8 cellular contexts compared by ENCODE assay signal in the genomic region with DNA sequence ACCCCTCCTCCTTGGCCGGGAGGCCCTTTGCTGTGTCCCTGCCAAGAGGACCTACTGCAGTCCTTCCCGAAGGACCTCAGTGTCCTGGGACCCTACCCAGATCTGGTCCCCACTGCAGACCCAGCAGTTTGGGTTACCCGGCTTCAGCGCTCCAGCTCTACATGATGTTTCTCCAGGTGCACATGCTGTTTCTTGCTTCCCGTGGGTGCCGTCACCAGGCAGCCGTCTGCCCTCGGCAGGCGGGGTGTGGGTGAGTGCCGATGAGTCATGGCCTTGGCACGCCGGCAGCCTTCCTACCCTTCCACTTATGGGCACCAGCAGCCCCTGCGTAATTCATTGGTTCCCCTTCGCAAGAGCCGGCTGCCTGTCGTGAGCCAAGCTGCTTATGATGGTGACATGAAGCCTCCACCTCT.
A peak's percentile ranks its signal among the peaks of the same experiment; 100 is the strongest.
DNase-seq lines count a peak whose midpoint lies in the region; ATAC-seq, FAIRE-seq and TF ChIP-seq lines count a peak whose summit lies in the region.

No MANE protein-coding gene starts in this region.

- POLR2A ChIA-PET in GM12878 (lab: Charles Lee) = interaction anchor here (0.6 to 1.1 kb wide), 3 partner anchors 98 to 138 kb away, joined by 3 to 4 read pairs (median 4); no protein-coding TSS in a partner anchor

- ATAC-seq in Right ventricle myocardium superior (ENCODE audit: poor library complexity) = peak; percentile 23
- ATAC-seq in GM12878 = no peak
- ATAC-seq in left lobe of liver = peak; percentile 2

- H4K20me1 ChIP-seq in GM12878 (ENCODE audit: control insufficient read depth, insufficient read depth) = no peaks in the 10 kb centered on the region
- H4K20me1 ChIP-seq in neural progenitor cell (ENCODE audit: low read depth) = peaks cover 9% of the 10 kb centered on the region

- H3K4me3 Mint-ChIP-seq in neural progenitor cell = no peak overlapping the region

- SMC1A ChIA-PET in GM12878 (lab: Charles Lee; ENCODE audit: uncharacterized antibody, unreplicated experiment) = interaction anchor here (0.7 to 3.1 kb wide), 25 partner anchors 8 to 326 kb away, joined by 3 to 57 read pairs (median 4); a partner anchor contains a TSS

- no peak for TF ChIP-seq POLR2A in GM12878 (IDR thresholded peaks at IDR 0.05; ENCODE audit: low read depth, low read length)
- peak in 1 of 2 donors; percentile 11 for TF ChIP-seq POLR2A in uterus (IDR thresholded peaks at IDR 0.05)

- 0 out of 2 replicates have a peak overlapping the region, but pooled peaks have one; percentile 28 for H3K4me2 ChIP-seq in GM12878 (ENCODE audit: control insufficient read depth, insufficient read depth)
- no peak overlapping the region for H3K4me2 ChIP-seq in neural progenitor cell

- no peaks in the 10 kb centered on the region for H3K9me3 ChIP-seq in GM12878 (replicated peaks; ENCODE audit: control insufficient read depth, insufficient read depth, low read length)
- no peaks in the 10 kb centered on the region for H3K9me3 ChIP-seq in uterus
- H3K9me3 ChIP-seq in neural progenitor cell (ENCODE audit: low read depth) = no peaks in the 10 kb centered on the region

- peaks cover 11% of the 10 kb centered on the region for H3K4me1 ChIP-seq in GM12878 (ENCODE audit: control insufficient read depth, insufficient read depth, low read length)
- H3K4me1 ChIP-seq in uterus = no peaks in the 10 kb centered on the region
- peaks cover 2% of the 10 kb centered on the region for H3K4me1 ChIP-seq in neural progenitor cell

- TF ChIP-seq EP300 in GM12878 (IDR thresholded peaks at IDR 0.05; ENCODE audit: borderline replicate concordance in 1 of 2, control insufficient read depth in 1 of 2, low read depth in 2 of 2, low read length in 2 of 2) = no peak

- H3K36me3 Mint-ChIP-seq in neural progenitor cell = peaks cover 13% of the 10 kb centered on the region

- peaks cover 4% of the 10 kb centered on the region for H3K27me3 Mint-ChIP-seq in neural progenitor cell (ENCODE audit: insufficient read depth, low read depth)

- intact Hi-C loops in Right ventricle myocardium superior (cut with DNase I) = loop anchor here (2.0 to 10.0 kb wide), 2 partner anchors 105 to 327 kb away; no protein-coding TSS in a partner anchor
- intact Hi-C loops in cardiac septum (cut with DNase I) = loop anchor here (10.0 kb wide), 1 partner anchor 327 kb away; no protein-coding TSS in a partner anchor
- intact Hi-C loops in GM12878 (cut with micrococcal nuclease; ENCODE audit: unreplicated experiment) = no loop called here
- intact Hi-C loops in uterus (cut with DNase I; ENCODE audit: low total_unique reads) = no loop called here

- CTCF ChIA-PET in GM12878 (lab: Yijun Ruan, JAX) = interaction anchor here (0.7 to 5.3 kb wide), 33 partner anchors 11 to 323 kb away, joined by 3 to 209 read pairs (median 6); a partner anchor contains a TSS

- no peak overlapping the region for H3K27ac ChIP-seq in GM12878 (ENCODE audit: control insufficient read depth, insufficient read depth)
- peak overlapping the region; percentile 53 to 61 for H3K27ac ChIP-seq in uterus
- H3K27ac ChIP-seq in neural progenitor cell = no peak overlapping the region

- TF ChIP-seq RAD21 in GM12878 (IDR thresholded peaks at IDR 0.05; ENCODE audit: insufficient read depth, low read depth, low read length) = no peak

- peak; percentile 66 for DNase-seq in Right ventricle myocardium superior
- no peak for DNase-seq in cardiac septum (ENCODE audit: low spot score)
- DNase-seq in GM12878 (ENCODE audit: low read depth, low spot score) = no peak
- DNase-seq in left lobe of liver (ENCODE audit: low spot score) = no peak
- peak; percentile 72 to 74 for DNase-seq in uterus
- no peak for DNase-seq in NCI-H524 treated with DMSO at 0.1 percent for 48 hours (lab: John Stamatoyannopoulos, UW)
- no peak for DNase-seq in T-helper 2 cell
- DNase-seq in neural progenitor cell (ENCODE audit: low spot score) = no peak

- FAIRE-seq in GM12878 (lab: Jason Lieb, UNC) = no peak

- no peaks in the 10 kb centered on the region for H3K27me3 ChIP-seq in GM12878 (replicated peaks in 1 of 2; ENCODE audit: control insufficient read depth in 2 of 2, insufficient read depth in 2 of 2, low read length in 1 of 2)
- H3K27me3 ChIP-seq in uterus = no peaks in the 10 kb centered on the region
- H3K27me3 ChIP-seq in neural progenitor cell = no peaks in the 10 kb centered on the region

- in situ Hi-C loops in GM12878 (cut with MboI) = loop anchor here (5.0 to 25.0 kb wide), 2 partner anchors 315 to 470 kb away; no protein-coding TSS in a partner anchor

- no peaks in the 10 kb centered on the region for H3F3A ChIP-seq in neural progenitor cell (ENCODE audit: low read depth)

- H3K36me3 ChIP-seq in GM12878 (ENCODE audit: control insufficient read depth in 2 of 2, insufficient read depth in 2 of 2, low read length in 1 of 2) (peaks cover 4 to 24% of the 10 kb centered on the region in 2 experiments; a peak in 3 of 4 replicates), uterus (no peaks in the 10 kb centered on the region), neural progenitor cell (no peaks in the 10 kb centered on the region)

- RAD21 ChIA-PET in GM12878 (lab: Charles Lee; ENCODE audit: unreplicated experiment) = interaction anchor here (0.7 to 6.0 kb wide), 26 partner anchors 8 to 1098 kb away, joined by 3 to 167 read pairs (median 4); a partner anchor contains a TSS

- 55% methylated on average over 15 of the region's 16 CpGs for WGBS in GM12878 (ENCODE audit: insufficient coverage, insufficient replicate concordance, low lambda C conversion rate, missing lambda C conversion rate)

- no peaks in the 10 kb centered on the region for H3K9me3 Mint-ChIP-seq in neural progenitor cell

- no peak overlapping the region for H3K27ac Mint-ChIP-seq in neural progenitor cell

- H3K4me1 Mint-ChIP-seq in neural progenitor cell = peaks cover 3% of the 10 kb centered on the region

- no TSS peak for BruUV-seq in GM12878 (replicated peaks; lab: Mats Ljungman, UMichigan)

- no peak; a peak in 2 of 6 replicates for TF ChIP-seq CTCF in GM12878 (IDR thresholded peaks at IDR 0.05 in 2 of 3, conservative IDR thresholded peaks at IDR 0.05 in 1 of 3; ENCODE audit: control insufficient read depth in 2 of 3, extremely low read depth in 1 of 3, insufficient read depth in 1 of 3, low read depth in 3 of 3, low read length in 3 of 3)
- peak in 1 of 4 experiments; percentile 2 for TF ChIP-seq CTCF in uterus (IDR thresholded peaks at IDR 0.05)
- no peak for TF ChIP-seq CTCF in neural progenitor cell (IDR thresholded peaks at IDR 0.05)

- H3K9ac ChIP-seq in GM12878 (ENCODE audit: control insufficient read depth, insufficient read depth, low read length) = no peak overlapping the region
- H3K9ac ChIP-seq in neural progenitor cell = no peak overlapping the region

- H2AFZ ChIP-seq in GM12878 (ENCODE audit: control insufficient read depth, low read depth, low read length) = no peak overlapping the region
- H2AFZ ChIP-seq in neural progenitor cell (replicated peaks) = no peak overlapping the region

- H3K4me3 ChIP-seq in GM12878 (no peak overlapping the region), uterus (no peak overlapping the region), neural progenitor cell (no peak overlapping the region)

- no peaks in the 10 kb centered on the region for H3K79me2 ChIP-seq in GM12878 (ENCODE audit: control insufficient read depth, insufficient read depth, low read length)
- H3K79me2 ChIP-seq in neural progenitor cell (ENCODE audit: low read depth) = no peaks in the 10 kb centered on the region

TF ChIP-seq in GM12878, 131 proteins besides CTCF, POLR2A, EP300 and RAD21:
- 0 out of 2 replicates have a peak, but pooled peaks have one; percentile 1 for TF ChIP-seq RB1 (IDR thresholded peaks at IDR 0.05; ENCODE audit: borderline replicate concordance)
- TF ChIP-seq HDAC6 (IDR thresholded peaks at IDR 0.05; ENCODE audit: unreplicated experiment) = no peak
- no peak for TF ChIP-seq HDAC2 (IDR thresholded peaks at IDR 0.05)
TF ChIP-seq in GM12878: peak in this region for 1.

Comparison
In these comparisons a context has a peak if more than half of its experiments do, and no peak if none do; other contexts are left out.
1. DNase-seq: peak in Right ventricle myocardium superior (single experiment) and uterus (2 of 2); none in cardiac septum (single experiment), GM12878 (single experiment), left lobe of liver (single experiment), NCI-H524 treated with DMSO at 0.1 percent for 48 hours (single experiment), T-helper 2 cell (0 of 5) and neural progenitor cell (single experiment).
2. H3K27ac ChIP-seq: peak in uterus (2 of 2); none in GM12878 (single experiment) and neural progenitor cell (single experiment).
3. intact Hi-C loops: an anchor here in Right ventricle myocardium superior (2.0 to 10.0 kb wide) and cardiac septum (10.0 kb wide); none called in GM12878 and uterus.